In genomic region chr1:194859481-194860154, GRCh38 we compare ENCODE assay signal across 1 cellular context.
TF ChIP-seq lines count a peak whose summit lies in the region.
"Not testable (repeated sequence)": the region's sequence is repeated elsewhere in the genome, so short reads cannot be mapped to it uniquely, and the experiment has no call there.

No MANE protein-coding gene starts in this region.

TF ChIP-seq in K562, 482 proteins besides CTCF, POLR2A, EP300 and RAD21 (continued from another document and continues in another):
- peak; percentile 48; the same call in 1 of the 2 replicates for TF ChIP-seq PHF8 (IDR thresholded peaks at IDR 0.05; ENCODE audit: borderline replicate concordance, low read length)
- TF ChIP-seq LCOR (CRISPR knock-in tag; IDR thresholded peaks at IDR 0.05): peak; percentile 10; the same call in 1 of the 2 replicates
- TF ChIP-seq POLR2B (IDR thresholded peaks at IDR 0.05; ENCODE audit: low read depth, partially characterized antibody): peak; percentile 85
- TF ChIP-seq ZBED1 (IDR thresholded peaks at IDR 0.05): peak; percentile 80; the same call in 1 of the 2 replicates
- 0 out of 2 replicates have a peak, but pooled peaks have one; percentile 69 for TF ChIP-seq PML (IDR thresholded peaks at IDR 0.05; ENCODE audit: low read length)
- peak; percentile 51 for TF ChIP-seq TAF9B (IDR thresholded peaks at IDR 0.05; ENCODE audit: partially characterized antibody)
- TF ChIP-seq RBBP5 (IDR thresholded peaks at IDR 0.05; ENCODE audit: borderline replicate concordance, insufficient read depth, low read length, poor library complexity, severe bottlenecking): peak; percentile 8
- TF ChIP-seq POLR2AphosphoS5 (IDR thresholded peaks at IDR 0.05; ENCODE audit: control insufficient read depth, insufficient read depth, low read depth, low read length): peak; percentile 62
- peak; percentile 62 for TF ChIP-seq SOX6 (IDR thresholded peaks at IDR 0.05)
- TF ChIP-seq PBX2 (CRISPR knock-in tag; IDR thresholded peaks at IDR 0.05; ENCODE audit: low read depth); TOE1 (CRISPR knock-in tag; IDR thresholded peaks at IDR 0.05; ENCODE audit: borderline replicate concordance, low read depth): not testable (repeated sequence)
- peak; percentile 83 for TF ChIP-seq PBX2 (tag; conservative IDR thresholded peaks at IDR 0.05; ENCODE audit: low read depth)
- peak; percentile 20; the same call in 1 of the 2 replicates for TF ChIP-seq CBX1 (IDR thresholded peaks at IDR 0.05; ENCODE audit: low read depth)
- peak; percentile 53 for TF ChIP-seq RBFOX2 (IDR thresholded peaks at IDR 0.05; ENCODE audit: low read depth, low read length)
- TF ChIP-seq SAFB (IDR thresholded peaks at IDR 0.05; ENCODE audit: borderline replicate concordance, low read depth, low read length): peak; percentile 69; the same call in 1 of the 2 replicates
- peak; percentile 74 for TF ChIP-seq KDM5B (IDR thresholded peaks at IDR 0.05; ENCODE audit: insufficient replicate concordance, low read depth, low read length)
- peak; percentile 63 for TF ChIP-seq SMAD1 (IDR thresholded peaks at IDR 0.05; ENCODE audit: low read depth, low read length, partially characterized antibody)
- peak; percentile 74; the same call in 1 of the 2 replicates for TF ChIP-seq MTA1 (IDR thresholded peaks at IDR 0.05; ENCODE audit: borderline replicate concordance)
- TF ChIP-seq ZBTB2 (IDR thresholded peaks at IDR 0.05): peak; percentile 81; the same call in 1 of the 2 replicates
- TF ChIP-seq EP400 (IDR thresholded peaks at IDR 0.05): peak; percentile 45
- TF ChIP-seq MBD2 (IDR thresholded peaks at IDR 0.05; ENCODE audit: borderline replicate concordance, low read depth): peak; percentile 80
- peak; percentile 97 for TF ChIP-seq ZNF445 (CRISPR knock-in tag; IDR thresholded peaks at IDR 0.05; ENCODE audit: low read depth)
- TF ChIP-seq GATAD2A (IDR thresholded peaks at IDR 0.05): peak; percentile 83
- 0 out of 2 replicates have a peak, but pooled peaks have one; percentile 6 for TF ChIP-seq VEZF1 (CRISPR knock-in tag; IDR thresholded peaks at IDR 0.05)
- peak; percentile 48 for TF ChIP-seq TAF1 (IDR thresholded peaks at IDR 0.05; ENCODE audit: control insufficient read depth, extremely low read depth, insufficient read depth, low read length, severe bottlenecking)
- peak; percentile 12 for TF ChIP-seq RBM25 (IDR thresholded peaks at IDR 0.05; ENCODE audit: low read depth, low read length, severe bottlenecking)
- TF ChIP-seq TEAD1 (CRISPR knock-in tag; IDR thresholded peaks at IDR 0.05): 0 out of 4 replicates have a peak, but pooled peaks of 1 of the 2 experiments have one; percentile 42
- peak; percentile 56 to 73 for TF ChIP-seq AFF1 (IDR thresholded peaks at IDR 0.05; ENCODE audit: low read depth in 1 of 2, partially characterized antibody in 2 of 2)
- TF ChIP-seq TOE1 (IDR thresholded peaks at IDR 0.05; ENCODE audit: borderline replicate concordance): 0 out of 2 replicates have a peak, but pooled peaks have one; percentile 15
- TF ChIP-seq MGA (IDR thresholded peaks at IDR 0.05): peak; percentile 7; the same call in 1 of the 2 replicates
- TF ChIP-seq MEIS2 (IDR thresholded peaks at IDR 0.05; ENCODE audit: partially characterized antibody): peak; percentile 91
- TF ChIP-seq MNT (conservative IDR thresholded peaks at IDR 0.05): peak in 1 of 2 experiments; percentile 15; a peak in 1 of 4 replicates
- TF ChIP-seq HDAC1 (IDR thresholded peaks at IDR 0.05): peak in 1 of 2 experiments; percentile 54; a peak in 1 of 4 replicates
- TF ChIP-seq HDAC2 (IDR thresholded peaks at IDR 0.05): peak; percentile 37; the same call in 1 of the 2 replicates
